ENCODE assay signal across 8 cellular contexts in genomic region chr1:110034451-110035235, GRCh38. TPM values are rescaled to one million over a fixed set of nuclear protein-coding genes. Genes with fewer than 3 reads are reported as not detected.
DNase-seq lines count a peak whose midpoint lies in the region; ATAC-seq and TF ChIP-seq lines count a peak whose summit lies in the region.

Gene STRIP1 (plus strand): TSS chr1:110034624. CDS start chr1:110034638, 14 bp downstream.

- peaks cover 23% of the 10 kb centered on the region for H3K36me3 Mint-ChIP-seq in activated T-helper 2 cell treated with anti-CD3 and anti-CD28 coated beads, Interferon-gamma antibody, Interleukin-2, Interleukin-4, amounts not matched to agents 10 μg/mL and 5 μg/mL and 100 μg/mL, durations not matched to agents 14 hours and 24 hours and 36 hours (ENCODE audit: low read depth)
- peaks cover 21% of the 10 kb centered on the region for H3K36me3 Mint-ChIP-seq in nephron (ENCODE audit: low read depth)
- peaks cover 23% of the 10 kb centered on the region for H3K36me3 Mint-ChIP-seq in stimulated activated naive CD8-positive, alpha-beta T cell treated with anti-CD3 and anti-CD28 coated beads, Interleukin-15, Interleukin-2, amounts not matched to agents 100 ng/mL and 50 ng/mL, for 24 hours (ENCODE audit: low read depth)

- DNase-seq in Daoy (ENCODE audit: low read depth), result peak; percentile 98
- peak; percentile 39 for DNase-seq in GOT3 (lab: John Stamatoyannopoulos, UW)
- peak; percentile 97 for DNase-seq in LoVo (ENCODE audit: low spot score)
- peak; percentile 87 for DNase-seq in RWPE2 (ENCODE audit: low spot score)
- DNase-seq in activated T-helper 2 cell treated with anti-CD3 and anti-CD28 coated beads, Interferon-gamma antibody, Interleukin-2, Interleukin-4, amounts not matched to agents 10 μg/mL and 5 μg/mL and 100 μg/mL, durations not matched to agents 14 hours and 24 hours and 36 hours (ENCODE audit: low spot score), result peak; percentile 92
- peak; percentile 98 for DNase-seq in fibroblast of pulmonary artery (ENCODE audit: low read depth)

- peaks cover 9% of the 10 kb centered on the region for H3K4me1 ChIP-seq in RWPE2 (ENCODE audit: insufficient read depth, poor library complexity, severe bottlenecking)

- intact Hi-C loops in activated T-helper 2 cell treated with anti-CD3 and anti-CD28 coated beads, Interferon-gamma antibody, Interleukin-2, Interleukin-4, amounts not matched to agents 10 μg/mL and 5 μg/mL and 100 μg/mL, durations not matched to agents 14 hours and 24 hours and 36 hours (cut with micrococcal nuclease), result loop anchor here (2.0 to 5.0 kb wide), 3 partner anchors 304 to 607 kb away; partner anchors contain the start of genes PSMA5 and RBM15

- peaks cover 40% of the 10 kb centered on the region for H3K4me1 Mint-ChIP-seq in activated T-helper 2 cell treated with anti-CD3 and anti-CD28 coated beads, Interferon-gamma antibody, Interleukin-2, Interleukin-4, amounts not matched to agents 10 μg/mL and 5 μg/mL and 100 μg/mL, durations not matched to agents 14 hours and 24 hours and 36 hours (ENCODE audit: low read depth)
- peaks cover 19% of the 10 kb centered on the region for H3K4me1 Mint-ChIP-seq in nephron
- peaks cover 49% of the 10 kb centered on the region for H3K4me1 Mint-ChIP-seq in stimulated activated naive CD8-positive, alpha-beta T cell treated with anti-CD3 and anti-CD28 coated beads, Interleukin-15, Interleukin-2, amounts not matched to agents 100 ng/mL and 50 ng/mL, for 24 hours (ENCODE audit: low read depth)

- H3K27me3 ChIP-seq in RWPE2 (ENCODE audit: insufficient read depth, poor library complexity, severe bottlenecking), result no peaks in the 10 kb centered on the region

- H3K4me3 ChIP-seq in RWPE2 (ENCODE audit: severe bottlenecking) (peak within 1 kb of the TSS; percentile 96), fibroblast of pulmonary artery (replicated peaks; ENCODE audit: low read depth, low read length) (peak within 1 kb of the TSS; percentile 82)

- H3K27ac Mint-ChIP-seq in activated T-helper 2 cell treated with anti-CD3 and anti-CD28 coated beads, Interferon-gamma antibody, Interleukin-2, Interleukin-4, amounts not matched to agents 10 μg/mL and 5 μg/mL and 100 μg/mL, durations not matched to agents 14 hours and 24 hours and 36 hours, result peak within 1 kb of the TSS; percentile 76
- peak within 1 kb of the TSS; percentile 87 to 96 (median 94) for H3K27ac Mint-ChIP-seq in nephron
- H3K27ac Mint-ChIP-seq in stimulated activated naive CD8-positive, alpha-beta T cell treated with anti-CD3 and anti-CD28 coated beads, Interleukin-15, Interleukin-2, amounts not matched to agents 100 ng/mL and 50 ng/mL, for 24 hours, result peak within 1 kb of the TSS; percentile 84

- no peaks in the 10 kb centered on the region for H3K27me3 Mint-ChIP-seq in activated T-helper 2 cell treated with anti-CD3 and anti-CD28 coated beads, Interferon-gamma antibody, Interleukin-2, Interleukin-4, amounts not matched to agents 10 μg/mL and 5 μg/mL and 100 μg/mL, durations not matched to agents 14 hours and 24 hours and 36 hours (ENCODE audit: low read depth)
- peaks cover 5% of the 10 kb centered on the region for H3K27me3 Mint-ChIP-seq in nephron (ENCODE audit: low read depth)
- H3K27me3 Mint-ChIP-seq in stimulated activated naive CD8-positive, alpha-beta T cell treated with anti-CD3 and anti-CD28 coated beads, Interleukin-15, Interleukin-2, amounts not matched to agents 100 ng/mL and 50 ng/mL, for 24 hours, result no peaks in the 10 kb centered on the region

- H3K9me3 ChIP-seq in RWPE2 (ENCODE audit: severe bottlenecking), result no peaks in the 10 kb centered on the region

- TF ChIP-seq CTCF in RWPE2 (IDR thresholded peaks at IDR 0.05; ENCODE audit: poor library complexity, severe bottlenecking) (no peak), fibroblast of pulmonary artery (IDR thresholded peaks at IDR 0.05; ENCODE audit: low read length, missing control alignments) (no peak), nephron (IDR thresholded peaks at IDR 0.05; ENCODE audit: unreplicated experiment in 3 of 3) (no peak)

- no peaks in the 10 kb centered on the region for H3K9me3 Mint-ChIP-seq in activated T-helper 2 cell treated with anti-CD3 and anti-CD28 coated beads, Interferon-gamma antibody, Interleukin-2, Interleukin-4, amounts not matched to agents 10 μg/mL and 5 μg/mL and 100 μg/mL, durations not matched to agents 14 hours and 24 hours and 36 hours
- no peaks in the 10 kb centered on the region for H3K9me3 Mint-ChIP-seq in nephron
- H3K9me3 Mint-ChIP-seq in stimulated activated naive CD8-positive, alpha-beta T cell treated with anti-CD3 and anti-CD28 coated beads, Interleukin-15, Interleukin-2, amounts not matched to agents 100 ng/mL and 50 ng/mL, for 24 hours, result no peaks in the 10 kb centered on the region

- peak within 1 kb of the TSS; percentile 39 for H3K27ac ChIP-seq in RWPE2 (ENCODE audit: poor library complexity, severe bottlenecking)

- peaks cover 31% of the 10 kb centered on the region for H3K36me3 ChIP-seq in RWPE2 (ENCODE audit: low read depth)

- peak; percentile 86 for ATAC-seq in RWPE2 (ENCODE audit: low read depth)

- peak within 1 kb of the TSS; percentile 90 for H3K4me3 Mint-ChIP-seq in activated T-helper 2 cell treated with anti-CD3 and anti-CD28 coated beads, Interferon-gamma antibody, Interleukin-2, Interleukin-4, amounts not matched to agents 10 μg/mL and 5 μg/mL and 100 μg/mL, durations not matched to agents 14 hours and 24 hours and 36 hours (ENCODE audit: low read depth)
- H3K4me3 Mint-ChIP-seq in nephron, result peak within 1 kb of the TSS; percentile 93 to 100 (median 99)
- H3K4me3 Mint-ChIP-seq in stimulated activated naive CD8-positive, alpha-beta T cell treated with anti-CD3 and anti-CD28 coated beads, Interleukin-15, Interleukin-2, amounts not matched to agents 100 ng/mL and 50 ng/mL, for 24 hours, result peak within 1 kb of the TSS; percentile 94

RNA-seq across cellular contexts. Expression of gene STRIP1, which starts in this region (rescaled TPM):
- 34.1 and 43.2 TPM in 2 replicates for total RNA-seq in Daoy (2014; rRNA removed; shearing (Covaris generic))
- 37.4 and 39.1 TPM in 2 replicates for total RNA-seq in activated T-helper 2 cell treated with anti-CD3 and anti-CD28 coated beads, Interferon-gamma antibody, Interleukin-2, Interleukin-4, amounts not matched to agents 10 μg/mL and 5 μg/mL and 100 μg/mL, durations not matched to agents 14 hours and 24 hours and 36 hours

Comparison
In these comparisons a context has a peak if more than half of its experiments do, and no peak if none do; other contexts are left out.
1. Peak in every context shown above with its lines: DNase-seq, ATAC-seq, H3K4me3 ChIP-seq and H3K27ac ChIP-seq.
2. DNase-seq: peak in every context shown above with its lines; median percentile 98 in Daoy; 98 in fibroblast of pulmonary artery; 97 in LoVo; 92 in activated T-helper 2 cell treated with anti-CD3 and anti-CD28 coated beads, Interferon-gamma antibody, Interleukin-2, Interleukin-4, amounts not matched to agents 10 μg/mL and 5 μg/mL and 100 μg/mL, durations not matched to agents 14 hours and 24 hours and 36 hours; 87 in RWPE2; 39 in GOT3.